In genomic region chr5:158534203-158534602, GRCh38 we compare ENCODE assay signal across 23 cellular contexts.
A peak's percentile ranks its signal among the peaks of the same experiment; 100 is the strongest.
DNase-seq lines count a peak whose midpoint lies in the region; ATAC-seq and TF ChIP-seq lines count a peak whose summit lies in the region.
"Had no signal": no experiment of that assay in that cellular context is flagged by ENCODE, and none has a peak within 500 bp of the region (broad histone marks: within the 10 kb centered on the region; RNA-seq: fewer than 3 reads in every experiment).

No MANE protein-coding gene starts in this region.

- peaks cover 5% of the 10 kb centered on the region; the same call in 1 of the 2 replicates for H3K9me2 ChIP-seq in GM23338 (ENCODE audit: insufficient read depth)

- H3K27ac ChIP-seq in GM23338 (ENCODE audit: low read depth) (no peak overlapping the region), suprapubic skin (no peak overlapping the region)
- H3K27ac ChIP-seq: KMS-11 had no signal

- no peak for TF ChIP-seq CTCF in GM23338 (conservative IDR thresholded peaks at IDR 0.05; ENCODE audit: low read depth in 2 of 2)
- TF ChIP-seq CTCF in WTC11 (IDR thresholded peaks at IDR 0.05), result no peak
- TF ChIP-seq CTCF in chondrocyte (IDR thresholded peaks at IDR 0.05), result no peak
- no peak for TF ChIP-seq CTCF in suprapubic skin (IDR thresholded peaks at IDR 0.05)

- H3K4me2 ChIP-seq in GM23338, result peak overlapping the region; percentile 17; the same call in 1 of the 2 replicates
- H3K4me2 ChIP-seq: KMS-11 had no signal

- DNase-seq in GM23338 (ENCODE audit: low spot score) (peak; percentile 45), NCI-H1436 treated with DMSO at 0.1 percent for 48 hours (lab: John Stamatoyannopoulos, UW) (peak; percentile 24), WTC11 (ENCODE audit: low spot score) (peak; percentile 15), left kidney (ENCODE audit: low read depth, low spot score) (peak; percentile 54), chondrocyte (ENCODE audit: low spot score) (no peak), suprapubic skin (ENCODE audit: low spot score in 2 of 2) (no peak), medulla oblongata (ENCODE audit: extremely low spot score) (no peak), HCEC 1CT (no peak)
- DNase-seq: BE2C; CD4-positive, CD25-positive, alpha-beta regulatory T cell; DMS79 treated with DMSO at 0.1 percent for 48 hours; IMR-90; NCI-H1105; NCI-H187; NCI-H226; NCI-H510A treated with DMSO at 0.1 percent for 48 hours; NK-92 treated with Interleukin-12 subunit alpha and Interleukin-12 subunit beta, amount 100 ng/mL, for 24 hours; SIG-M5; T-cell had no signal

- H3K9me3 Mint-ChIP-seq in GM23338 (no peaks in the 10 kb centered on the region), WTC11 (no peaks in the 10 kb centered on the region), chondrocyte (ENCODE audit: low read depth) (no peaks in the 10 kb centered on the region)
- H3K9me3 Mint-ChIP-seq: T-cell had no signal

- H4K20me1 ChIP-seq in GM23338 (replicated peaks; ENCODE audit: insufficient read depth), result no peaks in the 10 kb centered on the region

- no peaks in the 10 kb centered on the region for H3F3A ChIP-seq in GM23338 (replicated peaks; ENCODE audit: low read depth)

- H2AFZ ChIP-seq in GM23338, result peak overlapping the region; percentile 23; the same call in 1 of the 2 replicates

- H3K27ac Mint-ChIP-seq in GM23338 (no peak overlapping the region), WTC11 (no peak overlapping the region), chondrocyte (ENCODE audit: unreplicated experiment) (no peak overlapping the region)
- H3K27ac Mint-ChIP-seq: CD4-positive, CD25-positive, alpha-beta regulatory T cell; T-cell had no signal

- H3K4me1 Mint-ChIP-seq in GM23338 (peaks cover 31% of the 10 kb centered on the region), WTC11 (peaks cover 42% of the 10 kb centered on the region), chondrocyte (ENCODE audit: low read depth) (peaks cover 8% of the 10 kb centered on the region)
- H3K4me1 Mint-ChIP-seq: CD4-positive, CD25-positive, alpha-beta regulatory T cell had no signal

- no peaks in the 10 kb centered on the region for H3K27me3 Mint-ChIP-seq in GM23338 (ENCODE audit: insufficient read depth, low read depth, poor library complexity)
- no peaks in the 10 kb centered on the region for H3K27me3 Mint-ChIP-seq in WTC11 (ENCODE audit: low read depth)
- H3K27me3 Mint-ChIP-seq in chondrocyte (ENCODE audit: low read depth), result peaks cover 5% of the 10 kb centered on the region
- H3K27me3 Mint-ChIP-seq: CD4-positive, CD25-positive, alpha-beta regulatory T cell had no signal

- H3K27me3 ChIP-seq in GM23338 (ENCODE audit: insufficient read depth) (no peaks in the 10 kb centered on the region), suprapubic skin (peaks cover 5% of the 10 kb centered on the region)
- H3K27me3 ChIP-seq: BE2C had no signal

- no peak for TF ChIP-seq EP300 in suprapubic skin (IDR thresholded peaks at IDR 0.05)

- no peak overlapping the region for H3K4me3 ChIP-seq in GM23338
- no peak overlapping the region for H3K4me3 ChIP-seq in suprapubic skin
- H3K4me3 ChIP-seq: GM12878 had no signal

- WGBS in suprapubic skin, result 72% methylated on average over 10 of the region's 10 CpGs

- POLR2A ChIA-PET in WTC11 (lab: Charles Lee), result no interaction called here

- CTCF ChIA-PET in WTC11 (lab: Charles Lee), result no interaction called here

- H3K4me3 Mint-ChIP-seq in GM23338, result no peak overlapping the region
- H3K4me3 Mint-ChIP-seq in WTC11, result no peak overlapping the region
- H3K4me3 Mint-ChIP-seq in chondrocyte (ENCODE audit: unreplicated experiment), result no peak overlapping the region
- H3K4me3 Mint-ChIP-seq: CD4-positive, CD25-positive, alpha-beta regulatory T cell; T-cell had no signal

- no peak for TF ChIP-seq POLR2A in suprapubic skin (IDR thresholded peaks at IDR 0.05)

- peaks cover 18% of the 10 kb centered on the region for H3K4me1 ChIP-seq in GM23338 (ENCODE audit: insufficient read depth)
- peaks cover 6% of the 10 kb centered on the region for H3K4me1 ChIP-seq in suprapubic skin
- H3K4me1 ChIP-seq: BE2C had no signal

- no peaks in the 10 kb centered on the region for H3K9me3 ChIP-seq in suprapubic skin
- H3K9me3 ChIP-seq: BE2C had no signal

- H3K79me2 ChIP-seq in GM23338 (replicated peaks; ENCODE audit: insufficient read depth), result no peaks in the 10 kb centered on the region

- H3K36me3 Mint-ChIP-seq in GM23338 (ENCODE audit: low read depth), result no peaks in the 10 kb centered on the region
- no peaks in the 10 kb centered on the region for H3K36me3 Mint-ChIP-seq in WTC11
- no peaks in the 10 kb centered on the region for H3K36me3 Mint-ChIP-seq in chondrocyte (ENCODE audit: low read depth)
- H3K36me3 Mint-ChIP-seq: CD4-positive, CD25-positive, alpha-beta regulatory T cell; T-cell had no signal

- peak; percentile 58 for ATAC-seq in GM23338
- peak; percentile 55 for ATAC-seq in WTC11
- ATAC-seq: GM12878, Panc1, SK-N-SH treated with all-trans-retinoic acid at 6 μM for 48 hours, T-cell had no signal

- H3K36me3 ChIP-seq in GM23338 (ENCODE audit: insufficient read depth), result no peaks in the 10 kb centered on the region
- no peaks in the 10 kb centered on the region for H3K36me3 ChIP-seq in suprapubic skin
- H3K36me3 ChIP-seq: BE2C had no signal

TF ChIP-seq in GM23338, 12 proteins besides CTCF, POLR2A, EP300 and RAD21 (continues in another document):
- TF ChIP-seq REST (IDR thresholded peaks at IDR 0.05; ENCODE audit: unreplicated experiment) (no peak), JUNB (IDR thresholded peaks at IDR 0.05; ENCODE audit: unreplicated experiment) (no peak), NANOG (IDR thresholded peaks at IDR 0.05; ENCODE audit: borderline replicate concordance) (no peak)

TF ChIP-seq in WTC11, 78 proteins besides CTCF, POLR2A, EP300 and RAD21:
- TF ChIP-seq ELF4 (CRISPR knock-in tag; IDR thresholded peaks at IDR 0.05; ENCODE audit: low read depth), result no peak
- TF ChIP-seq HMGXB4 (CRISPR knock-in tag; IDR thresholded peaks at IDR 0.05), result no peak
- no peak for TF ChIP-seq ZNF219 (CRISPR knock-in tag; IDR thresholded peaks at IDR 0.05; ENCODE audit: borderline replicate concordance)
- TF ChIP-seq NR3C1 (CRISPR knock-in tag; conservative IDR thresholded peaks at IDR 0.05; ENCODE audit: low read depth), result no peak
- no peak for TF ChIP-seq NFYB (CRISPR knock-in tag; conservative IDR thresholded peaks at IDR 0.05; ENCODE audit: low read depth)
- no peak for TF ChIP-seq ZNF512 (CRISPR knock-in tag; IDR thresholded peaks at IDR 0.05; ENCODE audit: borderline replicate concordance)
- no peak for TF ChIP-seq ESRRA (CRISPR knock-in tag; IDR thresholded peaks at IDR 0.05; ENCODE audit: borderline replicate concordance)
- TF ChIP-seq IRF2 (CRISPR knock-in tag; IDR thresholded peaks at IDR 0.05; ENCODE audit: borderline replicate concordance, low read depth), result no peak
- TF ChIP-seq RORB (CRISPR knock-in tag; IDR thresholded peaks at IDR 0.05), result no peak
- no peak for TF ChIP-seq USF2 (CRISPR knock-in tag; IDR thresholded peaks at IDR 0.05)
- no peak for TF ChIP-seq CREM (CRISPR knock-in tag; IDR thresholded peaks at IDR 0.05)
- TF ChIP-seq FOXP1 (CRISPR knock-in tag; IDR thresholded peaks at IDR 0.05; ENCODE audit: borderline replicate concordance), result no peak
- TF ChIP-seq ZNF138 (CRISPR knock-in tag; conservative IDR thresholded peaks at IDR 0.05), result no peak; the same call in 1 of the 2 replicates
- no peak for TF ChIP-seq NFE2L1 (CRISPR knock-in tag; IDR thresholded peaks at IDR 0.05)
- TF ChIP-seq GTF2I (CRISPR knock-in tag; conservative IDR thresholded peaks at IDR 0.05), result no peak
- TF ChIP-seq MAX (CRISPR knock-in tag; IDR thresholded peaks at IDR 0.05), result no peak
- TF ChIP-seq CREB1 (CRISPR knock-in tag; IDR thresholded peaks at IDR 0.05), result no peak
- TF ChIP-seq ZMAT4 (CRISPR knock-in tag; IDR thresholded peaks at IDR 0.05), result no peak

Comparison
In these comparisons a context has a peak if more than half of its experiments do, and no peak if none do; other contexts are left out.
1. DNase-seq: peak in GM23338 (single experiment), NCI-H1436 treated with DMSO at 0.1 percent for 48 hours (single experiment), WTC11 (single experiment) and left kidney (single experiment); none in chondrocyte (single experiment), suprapubic skin (0 of 2), medulla oblongata (single experiment) and HCEC 1CT (single experiment).